ENCODE assay signal across 11 cellular contexts in the genomic region with DNA sequence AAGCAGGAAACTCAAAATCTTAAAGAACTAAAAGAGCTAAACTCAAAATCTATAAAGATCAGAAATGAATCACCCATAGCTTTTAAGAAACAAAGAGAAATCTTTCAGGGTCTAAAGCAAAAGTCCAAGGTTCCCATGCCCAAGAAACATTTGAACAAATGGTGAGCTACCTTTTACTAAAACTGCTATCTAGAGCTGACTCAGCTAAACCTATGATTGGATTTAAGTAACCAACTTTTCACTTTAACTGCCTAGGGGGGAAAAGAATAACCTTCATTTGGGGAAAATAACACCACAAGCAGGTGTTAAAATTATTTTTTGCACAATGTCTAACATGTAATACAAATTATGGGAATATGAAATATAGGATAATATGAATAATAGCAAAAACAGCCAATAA.
"Had no signal": no experiment of that assay in that cellular context is flagged by ENCODE, and none has a peak within 500 bp of the region (broad histone marks: within the 10 kb centered on the region; RNA-seq: fewer than 3 reads in every experiment).

No MANE protein-coding gene starts in this region.

- FAIRE-seq: H1, H54 had no signal

- ATAC-seq: GM23338, HCT116 had no signal

- H3K4me3 ChIP-seq: GM23248, GM23338, HAP-1 had no signal

- H2AFZ ChIP-seq: GM23248, GM23338 had no signal

- H3K4me1 ChIP-seq: HAP-1 had no signal

- DNase-seq: GM23248, GOT3, H7, H9, HCEC 1CT, HFFc6 had no signal

- H3K9ac ChIP-seq: GM23248 had no signal

- H3K27ac ChIP-seq: GM23248 had no signal

- H3K4me2 ChIP-seq: GM23338 had no signal

- H3K9me3 ChIP-seq: HAP-1 had no signal

- H3K36me3 ChIP-seq: HAP-1 had no signal
